ENCODE assay signal across 7 cellular contexts in the genomic region with DNA sequence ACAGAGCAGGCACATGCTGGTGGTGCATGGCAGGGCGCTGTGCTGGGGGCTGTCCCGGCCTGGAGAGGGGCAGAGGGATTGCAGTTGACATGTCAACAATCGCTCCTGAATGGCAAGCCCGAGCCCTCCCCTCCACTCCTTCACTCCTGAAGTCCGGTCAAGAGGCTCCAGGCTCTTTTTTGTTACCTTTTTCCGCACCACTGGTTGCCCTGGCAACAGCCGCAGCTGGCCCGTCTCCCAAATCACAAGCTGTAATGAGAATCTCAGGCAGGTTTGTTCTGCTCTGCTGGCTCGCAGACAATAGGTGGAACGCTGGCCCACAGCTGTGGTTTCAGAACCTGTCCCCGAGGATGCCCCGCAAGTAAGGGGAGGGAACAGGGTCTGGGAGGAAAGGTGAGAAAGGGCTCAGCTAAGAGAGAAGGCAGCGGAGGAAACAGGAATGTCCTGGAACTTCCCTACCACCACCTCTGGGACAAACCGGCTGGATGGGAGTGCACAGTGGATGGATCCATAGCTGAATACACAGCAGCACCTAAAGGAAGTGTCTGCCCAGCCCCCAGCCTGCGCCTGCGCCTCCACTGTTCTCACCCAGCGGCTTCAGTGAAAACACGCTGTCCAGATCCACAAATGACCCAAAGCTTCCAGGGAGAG. TPM values are rescaled to one million over a fixed set of nuclear protein-coding genes. Genes with fewer than 3 reads are reported as not detected.
DNase-seq lines count a peak whose midpoint lies in the region; ATAC-seq and TF ChIP-seq lines count a peak whose summit lies in the region.

No MANE protein-coding gene starts in this region.

- TF ChIP-seq CTCF in LNCaP clone FGC (IDR thresholded peaks at IDR 0.05; ENCODE audit: control insufficient read depth, extremely low read depth, insufficient read depth), result no peak

- DNase-seq in LNCaP clone FGC (ENCODE audit: low read depth) (peak; percentile 67), astrocyte of the hippocampus (ENCODE audit: low read depth, low spot score) (peak; percentile 95), lung microvascular endothelial cell (ENCODE audit: low read depth in 2 of 2) (peak; percentile 19 to 73), pons (ENCODE audit: low spot score) (no peak)
- DNase-seq in activated CD4-positive, alpha-beta memory T cell treated with anti-CD3 and anti-CD28 coated beads for 36 hours, result no peak
- DNase-seq in stimulated activated CD4-positive, alpha-beta T cell treated with anti-CD3 and anti-CD28 coated beads, Interleukin-4, amount 100 ng/mL, for 1 hour, result no peak

- H3K4me3 ChIP-seq in LNCaP clone FGC (ENCODE audit: low read depth, low read length), result no peak overlapping the region; the same call in 1 of the 2 replicates

- CTCF ChIA-PET in activated CD4-positive, alpha-beta memory T cell treated with anti-CD3 and anti-CD28 coated beads for 36 hours (lab: Charles Lee), result interaction anchor here (5.0 kb wide), 1 partner anchor 39 kb away, joined by 18 read pairs; no protein-coding TSS in a partner anchor

- H3K4me3 Mint-ChIP-seq in activated CD4-positive, alpha-beta memory T cell treated with anti-CD3 and anti-CD28 coated beads for 36 hours, result no peak overlapping the region

- no peaks in the 10 kb centered on the region for H3K36me3 Mint-ChIP-seq in activated CD4-positive, alpha-beta memory T cell treated with anti-CD3 and anti-CD28 coated beads for 36 hours

- H3K9me3 Mint-ChIP-seq in activated CD4-positive, alpha-beta memory T cell treated with anti-CD3 and anti-CD28 coated beads for 36 hours, result no peaks in the 10 kb centered on the region

- H3K4me1 Mint-ChIP-seq in activated CD4-positive, alpha-beta memory T cell treated with anti-CD3 and anti-CD28 coated beads for 36 hours (ENCODE audit: low read depth), result peaks cover under 1% of the 10 kb centered on the region

- ATAC-seq in GM21529 (IDR thresholded peaks at IDR 0.05; ENCODE audit: unreplicated experiment), result peak; percentile 53

- peaks cover under 1% of the 10 kb centered on the region for H3K27me3 Mint-ChIP-seq in activated CD4-positive, alpha-beta memory T cell treated with anti-CD3 and anti-CD28 coated beads for 36 hours

- H3K27ac Mint-ChIP-seq in activated CD4-positive, alpha-beta memory T cell treated with anti-CD3 and anti-CD28 coated beads for 36 hours, result no peak overlapping the region

- intact Hi-C loops in activated CD4-positive, alpha-beta memory T cell treated with anti-CD3 and anti-CD28 coated beads for 36 hours (cut with micrococcal nuclease), result no loop called here

- POLR2A ChIA-PET in activated CD4-positive, alpha-beta memory T cell treated with anti-CD3 and anti-CD28 coated beads for 36 hours (lab: Charles Lee), result no interaction called here

RNA-seq across cellular contexts. Expression of a gene that starts 58.9 kb away (rescaled TPM):
- total RNA-seq in lung microvascular endothelial cell, result not detected in 2 replicates
- not detected for total RNA-seq in activated CD4-positive, alpha-beta memory T cell treated with anti-CD3 and anti-CD28 coated beads for 36 hours

Comparison
In these comparisons a context has a peak if more than half of its experiments do, and no peak if none do; other contexts are left out.
1. DNase-seq: peak in LNCaP clone FGC (single experiment), astrocyte of the hippocampus (single experiment) and lung microvascular endothelial cell (2 of 2); none in activated CD4-positive, alpha-beta memory T cell treated with anti-CD3 and anti-CD28 coated beads for 36 hours (single experiment), pons (single experiment) and stimulated activated CD4-positive, alpha-beta T cell treated with anti-CD3 and anti-CD28 coated beads, Interleukin-4, amount 100 ng/mL, for 1 hour (single experiment).